Comparison of ENCODE assay signal across 10 cellular contexts in the genomic region with DNA sequence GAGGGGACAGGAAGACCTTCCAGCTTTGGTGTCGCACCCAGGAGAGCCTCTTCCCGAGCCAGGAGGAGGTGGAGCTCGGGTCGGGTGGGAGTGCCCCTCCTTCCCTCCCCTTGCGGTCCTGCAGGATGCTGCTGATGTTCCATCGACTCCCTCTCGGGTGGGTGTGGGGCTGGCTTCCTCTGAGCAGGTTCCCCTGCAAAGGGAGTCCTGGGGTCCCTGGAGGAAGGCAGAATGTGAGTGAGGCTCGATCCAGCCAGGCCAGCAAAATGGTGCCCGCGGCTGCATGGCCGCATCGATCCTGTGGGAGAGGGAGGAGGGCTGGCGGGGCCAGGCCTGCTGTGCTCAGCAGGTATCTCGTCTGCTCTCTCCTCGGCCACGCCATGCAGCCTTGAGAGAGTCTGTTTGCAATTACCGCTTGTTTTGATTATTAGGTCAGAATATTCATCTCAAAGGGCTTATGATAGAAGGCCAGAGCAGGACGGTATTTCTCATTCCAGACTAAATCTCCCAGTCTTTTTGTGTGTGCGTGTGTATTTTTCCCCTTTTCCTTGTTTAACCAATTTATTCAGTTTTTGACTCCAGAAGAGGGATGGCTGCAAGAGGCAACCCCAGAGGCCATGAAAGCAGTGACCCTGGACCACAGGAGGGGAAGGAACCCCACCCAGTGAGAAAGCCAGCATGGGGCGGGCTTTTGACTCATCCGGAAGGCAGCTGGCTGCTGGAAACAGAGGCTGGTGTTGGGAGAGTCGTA.
A peak's percentile ranks its signal among the peaks of the same experiment; 100 is the strongest.
DNase-seq lines count a peak whose midpoint lies in the region; ATAC-seq and TF ChIP-seq lines count a peak whose summit lies in the region.
"Had no signal": no experiment of that assay in that cellular context is flagged by ENCODE, and none has a peak within 500 bp of the region (broad histone marks: within the 10 kb centered on the region; RNA-seq: fewer than 3 reads in every experiment).

No MANE protein-coding gene starts in this region.

- TF ChIP-seq CTCF in colonic mucosa (IDR thresholded peaks at IDR 0.05) = no peak

- DNase-seq in AG08395 (ENCODE audit: low spot score) = peak; percentile 91
- peak; percentile 77 for DNase-seq in M059J (ENCODE audit: low read depth)
- peak; percentile 39 for DNase-seq in colonic mucosa
- DNase-seq in mucosa of gallbladder (ENCODE audit: low spot score) = peak; percentile 54
- no peak for DNase-seq in T-helper 1 cell
- DNase-seq in effector memory CD8-positive, alpha-beta T cell = no peak
- DNase-seq: activated T-cell treated with anti-CD3 and anti-CD28 coated beads, Interleukin-2, amount 50 U/mL, for 24 hours; CD4-positive, alpha-beta memory T cell had no signal

- H3K27ac Mint-ChIP-seq in effector memory CD8-positive, alpha-beta T cell = no peak overlapping the region
- H3K27ac Mint-ChIP-seq: CD4-positive, alpha-beta memory T cell had no signal

- no peaks in the 10 kb centered on the region for H3K9me3 ChIP-seq in colonic mucosa

- H3K27me3 Mint-ChIP-seq in effector memory CD8-positive, alpha-beta T cell = peaks cover 14 to 38% of the 10 kb centered on the region in 2 donors
- H3K27me3 Mint-ChIP-seq: activated T-cell treated with anti-CD3 and anti-CD28 coated beads, Interleukin-2, amount 50 U/mL, for 24 hours had no signal

- H3K9ac ChIP-seq in colonic mucosa (ENCODE audit: low read depth in 2 of 2, low read length in 2 of 2) = no peak overlapping the region

- H3K4me3 ChIP-seq in colonic mucosa = no peak overlapping the region

- no peaks in the 10 kb centered on the region for H3K27me3 ChIP-seq in colonic mucosa

- H3K36me3 ChIP-seq in colonic mucosa = no peaks in the 10 kb centered on the region

- no peak for TF ChIP-seq POLR2A in GM18505 (IDR thresholded peaks at IDR 0.05; ENCODE audit: borderline replicate concordance, extremely low read depth, insufficient read depth, insufficient read length)

- intact Hi-C loops in colonic mucosa (cut with DNase I) = no loop called here

- no peak overlapping the region for H3K4me3 Mint-ChIP-seq in effector memory CD8-positive, alpha-beta T cell
- H3K4me3 Mint-ChIP-seq: activated T-cell treated with anti-CD3 and anti-CD28 coated beads, Interleukin-2, amount 50 U/mL, for 24 hours; CD4-positive, alpha-beta memory T cell had no signal

- no peaks in the 10 kb centered on the region for H3K9me3 Mint-ChIP-seq in effector memory CD8-positive, alpha-beta T cell
- H3K9me3 Mint-ChIP-seq: activated T-cell treated with anti-CD3 and anti-CD28 coated beads, Interleukin-2, amount 50 U/mL, for 24 hours; CD4-positive, alpha-beta memory T cell had no signal

- no peak overlapping the region for H3K27ac ChIP-seq in colonic mucosa

- H3K4me1 ChIP-seq in colonic mucosa = no peaks in the 10 kb centered on the region

- H3K36me3 Mint-ChIP-seq in effector memory CD8-positive, alpha-beta T cell (ENCODE audit: insufficient read depth) = peaks cover 3% of the 10 kb centered on the region
- H3K36me3 Mint-ChIP-seq: CD4-positive, alpha-beta memory T cell had no signal

- ATAC-seq in effector memory CD8-positive, alpha-beta T cell (replicated peaks) = no peak
- ATAC-seq in GM19452 (IDR thresholded peaks at IDR 0.05; ENCODE audit: unreplicated experiment) (no peak), GM18505 (IDR thresholded peaks at IDR 0.05; ENCODE audit: unreplicated experiment) (no peak)

- no peaks in the 10 kb centered on the region for H3K4me1 Mint-ChIP-seq in effector memory CD8-positive, alpha-beta T cell (ENCODE audit: low read depth in 2 of 2)
- H3K4me1 Mint-ChIP-seq: CD4-positive, alpha-beta memory T cell had no signal

Comparison
In these comparisons a context has a peak if more than half of its experiments do, and no peak if none do; other contexts are left out.
1. DNase-seq: peak in AG08395 (single experiment), M059J (single experiment), colonic mucosa (single experiment) and mucosa of gallbladder (single experiment); none in T-helper 1 cell (0 of 5) and effector memory CD8-positive, alpha-beta T cell (0 of 3).